8 cellular contexts compared by ENCODE assay signal in genomic region chr7:76421097-76421496, GRCh38. TPM values are rescaled to one million over a fixed set of nuclear protein-coding genes. Genes with fewer than 3 reads are reported as not detected.
A peak's percentile ranks its signal among the peaks of the same experiment; 100 is the strongest.
DNase-seq lines count a peak whose midpoint lies in the region; ATAC-seq and TF ChIP-seq lines count a peak whose summit lies in the region.
"Not testable (repeated sequence)": the region's sequence is repeated elsewhere in the genome, so short reads cannot be mapped to it uniquely, and the experiment has no call there.

No MANE protein-coding gene starts in this region.

- H3K9me3 Mint-ChIP-seq in MCF 10A (ENCODE audit: unreplicated experiment) = not testable (repeated sequence)

- H3K9me3 ChIP-seq in fibroblast of lung (ENCODE audit: control insufficient read depth, insufficient read depth, low read depth, low read length) = not testable (repeated sequence)

- H3K4me2 ChIP-seq in fibroblast of lung (ENCODE audit: extremely low read depth, insufficient read depth, low read length) = not testable (repeated sequence)

- H3K27ac Mint-ChIP-seq in MCF 10A (ENCODE audit: low read depth, unreplicated experiment) = peak overlapping the region; percentile 88

- peak; percentile 63 for DNase-seq in AG08395 (ENCODE audit: low spot score)
- peak; percentile 92 for DNase-seq in GM04504 (ENCODE audit: low read depth)
- DNase-seq in LoVo (ENCODE audit: low spot score) = peak; percentile 76
- peak; percentile 95 for DNase-seq in MCF 10A (ENCODE audit: unreplicated experiment)
- peak; percentile 83 to 98 for DNase-seq in fibroblast of lung (ENCODE audit: low read depth in 2 of 2)
- peak; percentile 96 for DNase-seq in kidney epithelial cell (ENCODE audit: low read depth)
- peak; percentile 97 for DNase-seq in retinal pigment epithelial cell (ENCODE audit: low read depth)

- H3K9ac ChIP-seq in fibroblast of lung (ENCODE audit: insufficient read depth, low read length) = not testable (repeated sequence)

- H3K4me1 ChIP-seq in fibroblast of lung (ENCODE audit: control insufficient read depth, extremely low read depth, insufficient read depth, low read length) = not testable (repeated sequence)

- H3K36me3 Mint-ChIP-seq in MCF 10A (ENCODE audit: insufficient read depth, unreplicated experiment) = not testable (repeated sequence)

- peak; percentile 93 for ATAC-seq in SK-N-SH treated with all-trans-retinoic acid at 6 μM for 48 hours

- TF ChIP-seq CTCF in MCF 10A (IDR thresholded peaks at IDR 0.05; ENCODE audit: unreplicated experiment); fibroblast of lung (conservative IDR thresholded peaks at IDR 0.05 in 1 of 2, IDR thresholded peaks at IDR 0.05 in 1 of 2; ENCODE audit: low read depth in 1 of 2, low read length in 2 of 2); kidney epithelial cell (IDR thresholded peaks at IDR 0.05; ENCODE audit: insufficient read depth, low read length, poor library complexity, severe bottlenecking); retinal pigment epithelial cell (conservative IDR thresholded peaks at IDR 0.05; ENCODE audit: low read depth, low read length): not testable (repeated sequence)

- CTCF ChIA-PET in MCF 10A (lab: Yijun Ruan, JAX) = interaction anchor here (0.6 to 1.5 kb wide), 3 partner anchors 62 to 143 kb away, joined by 3 to 4 read pairs (median 3); no protein-coding TSS in a partner anchor

- H3K27me3 Mint-ChIP-seq in MCF 10A (ENCODE audit: insufficient read depth, unreplicated experiment) = not testable (repeated sequence)

- not testable (repeated sequence) for H4K20me1 ChIP-seq in fibroblast of lung (ENCODE audit: control insufficient read depth, extremely low read depth, insufficient read depth, low read length)

- H3K4me1 Mint-ChIP-seq in MCF 10A (ENCODE audit: insufficient read depth, unreplicated experiment) = peaks cover 21% of the 10 kb centered on the region

- not testable (repeated sequence) for BruUV-seq in MCF 10A (replicated peaks; lab: Mats Ljungman, UMichigan)

- not testable (repeated sequence) for H3K4me3 ChIP-seq in fibroblast of lung (replicated peaks in 1 of 4; ENCODE audit: control extremely low read depth in 1 of 4, insufficient read depth in 1 of 4, low read depth in 3 of 4, low read length in 4 of 4); kidney epithelial cell (ENCODE audit: low read depth, low read length); retinal pigment epithelial cell (ENCODE audit: low read length)

- POLR2A ChIA-PET in MCF 10A (lab: Yijun Ruan, JAX) = interaction anchor here (0.6 to 2.3 kb wide), 6 partner anchors 12 to 127 kb away, joined by 3 to 15 read pairs (median 6); partner anchors contain the start of gene YWHAG

- intact Hi-C loops in MCF 10A (cut with micrococcal nuclease) = loop anchor here (1.0 kb wide), 1 partner anchor 62 kb away; no protein-coding TSS in a partner anchor

- H3K27ac ChIP-seq in fibroblast of lung (ENCODE audit: insufficient read depth, low read length) = peak overlapping the region; percentile 63

- H3K4me3 Mint-ChIP-seq in MCF 10A (ENCODE audit: unreplicated experiment) = not testable (repeated sequence)

- H3K36me3 ChIP-seq in fibroblast of lung (ENCODE audit: control insufficient read depth, insufficient read depth, low read length); kidney epithelial cell (ENCODE audit: control insufficient read depth, insufficient read depth, low read length): not testable (repeated sequence)

- H3K79me2 ChIP-seq in fibroblast of lung (ENCODE audit: control insufficient read depth, insufficient read depth, low read length) = not testable (repeated sequence)

- H3K27me3 ChIP-seq in fibroblast of lung (ENCODE audit: control insufficient read depth, insufficient read depth, low read length); kidney epithelial cell (ENCODE audit: control insufficient read depth, insufficient read depth, low read length): not testable (repeated sequence)

- not testable (repeated sequence) for H2AFZ ChIP-seq in fibroblast of lung (ENCODE audit: low read length)

RNA-seq across cellular contexts. Expression of gene ZP3, which starts 3.7 kb away (rescaled TPM):
- total RNA-seq in MCF 10A (2022) (5.6 TPM in 2 replicates), fibroblast of lung (2.6 TPM in 2 replicates), kidney epithelial cell (6.0 and 8.6 TPM in 2 replicates)
- 1.4 TPM in 2 replicates for polyA plus RNA-seq in fibroblast of lung
- 1.7 and 7.3 TPM in 2 replicates for polyA plus RNA-seq in fibroblast of lung (2012)
- 8.7 and 15.3 TPM in 2 replicates for polyA minus RNA-seq in fibroblast of lung (ENCODE audit: low replicate concordance)

RNA-seq across cellular contexts. Expression of gene SSC4D, which starts 11.6 kb away (rescaled TPM):
- total RNA-seq in MCF 10A (2022) (0.42 and 0.58 TPM in 2 replicates), fibroblast of lung (0.33 and 0.51 TPM in 2 replicates), kidney epithelial cell (5.4 and 6.4 TPM in 2 replicates)
- 0.42 and 0.45 TPM in 2 replicates for polyA plus RNA-seq in fibroblast of lung
- polyA plus RNA-seq in fibroblast of lung (2012) = 0.26 and 0.54 TPM in 2 replicates
- 0.43 TPM in 1 of 2 replicates, not detected in the other for polyA minus RNA-seq in fibroblast of lung (ENCODE audit: low replicate concordance)

RNA-seq across cellular contexts. Expression of gene DTX2, which starts 40.4 kb away (rescaled TPM):
- total RNA-seq in MCF 10A (2022) (29.9 and 35.2 TPM in 2 replicates), fibroblast of lung (2.6 and 6.8 TPM in 2 replicates), kidney epithelial cell (17.9 and 26.6 TPM in 2 replicates)
- polyA plus RNA-seq in fibroblast of lung = 2.2 and 3.4 TPM in 2 replicates
- polyA plus RNA-seq in fibroblast of lung (2012) = 5.8 and 9.1 TPM in 2 replicates
- 24.3 and 35.4 TPM in 2 replicates for polyA minus RNA-seq in fibroblast of lung (ENCODE audit: low replicate concordance)
